In genomic region chr21:32426592-32427051, GRCh38 we compare ENCODE assay signal across 1 cellular context.
TF ChIP-seq lines count a peak whose summit lies in the region.

No MANE protein-coding gene starts in this region.

TF ChIP-seq in HCT116, 20 proteins besides CTCF, POLR2A, EP300 and RAD21 (continued from another document):
- TF ChIP-seq REST (IDR thresholded peaks at IDR 0.05; ENCODE audit: low read depth): no peak
